Comparison of ENCODE assay signal across 14 cellular contexts in genomic region chr11:125857670-125858069, GRCh38. TPM values are rescaled to one million over a fixed set of nuclear protein-coding genes. Genes with fewer than 3 reads are reported as not detected.
"Had no signal": no experiment of that assay in that cellular context is flagged by ENCODE, and none has a peak within 500 bp of the region (broad histone marks: within the 10 kb centered on the region; RNA-seq: fewer than 3 reads in every experiment).

No MANE protein-coding gene starts in this region.

RNA-seq across cellular contexts. Expression of gene PATE4, which starts 24.6 kb away (rescaled TPM):
- total RNA-seq: stomach, subcutaneous adipose tissue, suprapubic skin, temporal lobe, thoracic aorta, thyroid gland, tibial nerve, transverse colon, upper lobe of left lung, upper lobe of right lung, ureter, urinary bladder, uterus, vagina had no signal
- polyA plus RNA-seq: stomach, urinary bladder had no signal

RNA-seq across cellular contexts. Expression of gene DDX25, which starts 46.6 kb away (rescaled TPM):
- total RNA-seq: subcutaneous adipose tissue, thoracic aorta, ureter, vagina had no signal
